Comparison of ENCODE assay signal across 31 cellular contexts in genomic region chr2:106098664-106099063, GRCh38.
"Had no signal": no experiment of that assay in that cellular context is flagged by ENCODE, and none has a peak within 500 bp of the region (broad histone marks: within the 10 kb centered on the region; RNA-seq: fewer than 3 reads in every experiment).

No MANE protein-coding gene starts in this region.

- H3K27me3 ChIP-seq: ascending aorta, cardiac muscle cell, colonic mucosa, dorsolateral prefrontal cortex, gastrocnemius medialis, hepatocyte, neural progenitor cell, sigmoid colon had no signal

- H3K4me1 Mint-ChIP-seq: brain had no signal

- H3K4me3 Mint-ChIP-seq: activated naive CD4-positive, alpha-beta T cell treated with anti-CD3 and anti-CD28 coated beads for 36 hours; activated T-cell treated with anti-CD3 and anti-CD28 coated beads, Interleukin-2, amount 50 U/mL, for 4 hours; brain; neural progenitor cell; stimulated activated effector memory CD8-positive, alpha-beta T cell treated with anti-CD3 and anti-CD28 coated beads, Interleukin-12 subunit alpha, Interleukin-12 subunit beta, amount 100 ng/mL, for 72 hours; stimulated activated naive CD8-positive, alpha-beta T cell treated with anti-CD3 and anti-CD28 coated beads, Interleukin-15, Interleukin-2, amounts not matched to agents 100 ng/mL and 50 ng/mL, for 24 hours had no signal

- H3K9me3 ChIP-seq: ascending aorta, colonic mucosa, gastrocnemius medialis, psoas muscle, sigmoid colon, thoracic aorta had no signal

- H3K4me2 ChIP-seq: hepatocyte, neural progenitor cell had no signal

- DNase-seq: activated CD4-positive, alpha-beta T cell treated with anti-CD3 and anti-CD28 coated beads for 4 hours; activated CD4-positive, alpha-beta T cell treated with anti-CD3 and anti-CD28 coated beads, Interleukin-2, amount 50 U/mL, for 4 hours; activated CD8-positive, alpha-beta memory T cell treated with anti-CD3 and anti-CD28 coated beads, Interleukin-2, amount 50 U/mL, for 48 hours; activated effector memory CD4-positive, alpha-beta T cell treated with Interleukin-2 at 50 U/mL for 16 hours; activated T-cell treated with anti-CD3 and anti-CD28 coated beads, Interleukin-2, amount 50 U/mL, for 4 hours; cerebellar nuclear complex; colonic mucosa; dorsolateral prefrontal cortex; effector memory CD4-positive, alpha-beta T cell; gastrocnemius medialis; left cardiac atrium; left ventricle myocardium superior; mammary epithelial cell; naive B cell; occipital lobe; psoas muscle; sigmoid colon; small intestine; T-helper 9 cell; trophoblast cell had no signal

- H3K9me3 Mint-ChIP-seq: activated naive CD4-positive, alpha-beta T cell treated with anti-CD3 and anti-CD28 coated beads for 36 hours; activated T-cell treated with anti-CD3 and anti-CD28 coated beads, Interleukin-2, amount 50 U/mL, for 4 hours; brain; naive B cell; neural progenitor cell; stimulated activated effector memory CD8-positive, alpha-beta T cell treated with anti-CD3 and anti-CD28 coated beads, Interleukin-12 subunit alpha, Interleukin-12 subunit beta, amount 100 ng/mL, for 72 hours; stimulated activated naive CD8-positive, alpha-beta T cell treated with anti-CD3 and anti-CD28 coated beads, Interleukin-15, Interleukin-2, amounts not matched to agents 100 ng/mL and 50 ng/mL, for 24 hours had no signal

- H3K4me1 ChIP-seq: ascending aorta, colonic mucosa, gastrocnemius medialis, parathyroid adenoma, psoas muscle, sigmoid colon had no signal

- H3K27me3 Mint-ChIP-seq: brain; naive B cell; stimulated activated naive CD8-positive, alpha-beta T cell treated with anti-CD3 and anti-CD28 coated beads, Interleukin-15, Interleukin-2, amounts not matched to agents 100 ng/mL and 50 ng/mL, for 24 hours had no signal

- H3K27ac ChIP-seq: ascending aorta, cardiac muscle cell, colonic mucosa, dorsolateral prefrontal cortex, gastrocnemius medialis, hepatocyte, neural progenitor cell, parathyroid adenoma, psoas muscle, sigmoid colon, thoracic aorta, VCaP had no signal

- H3K4me3 ChIP-seq: ascending aorta, cardiac muscle cell, colonic mucosa, dorsolateral prefrontal cortex, gastrocnemius medialis, hepatocyte, neural progenitor cell, psoas muscle, sigmoid colon, thoracic aorta had no signal

- H3K9ac ChIP-seq: neural progenitor cell, parathyroid adenoma had no signal

- H2AFZ ChIP-seq: hepatocyte, neural progenitor cell, parathyroid adenoma had no signal

- H3K79me2 ChIP-seq: hepatocyte, parathyroid adenoma had no signal

- H3K27ac Mint-ChIP-seq: activated naive CD4-positive, alpha-beta T cell treated with anti-CD3 and anti-CD28 coated beads for 36 hours; brain; neural progenitor cell; stimulated activated effector memory CD8-positive, alpha-beta T cell treated with anti-CD3 and anti-CD28 coated beads, Interleukin-12 subunit alpha, Interleukin-12 subunit beta, amount 100 ng/mL, for 72 hours; stimulated activated naive CD8-positive, alpha-beta T cell treated with anti-CD3 and anti-CD28 coated beads, Interleukin-15, Interleukin-2, amounts not matched to agents 100 ng/mL and 50 ng/mL, for 24 hours had no signal

- H3K36me3 ChIP-seq: cardiac muscle cell, colonic mucosa, thoracic aorta had no signal

- ATAC-seq: activated T-cell treated with anti-CD3 and anti-CD28 coated beads, Interleukin-2, amount 50 U/mL, for 4 hours; gastrocnemius medialis; left cardiac atrium; stimulated activated effector memory CD8-positive, alpha-beta T cell treated with anti-CD3 and anti-CD28 coated beads, Interleukin-12 subunit alpha, Interleukin-12 subunit beta, amount 100 ng/mL, for 72 hours had no signal
